In genomic region chr1:33712176-33712575, GRCh38 we compare ENCODE assay signal across 1 cellular context.
TF ChIP-seq lines count a peak whose summit lies in the region.

No MANE protein-coding gene starts in this region.

TF ChIP-seq in H1, 55 proteins besides CTCF, POLR2A, EP300 and RAD21:
- TF ChIP-seq RXRA (IDR thresholded peaks at IDR 0.05; ENCODE audit: insufficient read depth, low read depth, low read length) (no peak), TEAD4 (IDR thresholded peaks at IDR 0.05; ENCODE audit: low read depth, low read length) (peak; percentile 58; the same call in 1 of the 2 replicates)
TF ChIP-seq in H1: peak in this region for 1.
